In genomic region chr2:236170678-236171212, GRCh38 we compare ENCODE assay signal across 22 cellular contexts. TPM values are rescaled to one million over a fixed set of nuclear protein-coding genes. Genes with fewer than 3 reads are reported as not detected.
DNase-seq lines count a peak whose midpoint lies in the region; ATAC-seq lines count a peak whose summit lies in the region.
"Had no signal": no experiment of that assay in that cellular context is flagged by ENCODE, and none has a peak within 500 bp of the region (broad histone marks: within the 10 kb centered on the region; RNA-seq: fewer than 3 reads in every experiment).

No MANE protein-coding gene starts in this region.

- H3K9ac ChIP-seq in iPS-20b (ENCODE audit: low read depth, low read length) (no peak overlapping the region), skeletal muscle satellite cell (ENCODE audit: low read depth, low read length) (no peak overlapping the region)

- H3K4me1 Mint-ChIP-seq in activated T-cell treated with anti-CD3 and anti-CD28 coated beads, Interleukin-2, amount 50 U/mL, for 72 hours (ENCODE audit: low read depth) = peaks cover 10% of the 10 kb centered on the region

- no peaks in the 10 kb centered on the region for H3K27me3 ChIP-seq in SJCRH30
- H3K27me3 ChIP-seq in iPS-20b (ENCODE audit: insufficient read depth, low read length) = peaks cover 100% of the 10 kb centered on the region
- H3K27me3 ChIP-seq in skeletal muscle satellite cell (ENCODE audit: control insufficient read depth, insufficient read depth, low read length) = peaks cover 89% of the 10 kb centered on the region

- DNase-seq in activated T-cell treated with anti-CD3 and anti-CD28 coated beads, Interleukin-2, amount 50 U/mL, for 72 hours = no peak
- DNase-seq in activated T-cell treated with anti-CD3 and anti-CD28 coated beads, Interleukin-2, amount 50 U/mL, for 48 hours = no peak
- DNase-seq in SJCRH30 = no peak
- no peak for DNase-seq in dedifferentiated amniotic fluid mesenchymal stem cell (ENCODE audit: extremely low spot score)
- DNase-seq in COR-L47 (lab: John Stamatoyannopoulos, UW) = no peak
- DNase-seq in NCI-H2227 treated with DMSO at 0.1 percent for 48 hours (lab: John Stamatoyannopoulos, UW) = no peak
- DNase-seq: activated CD4-positive, alpha-beta T cell treated with anti-CD3 and anti-CD28 coated beads, Interleukin-2, amount 50 U/mL, for 1 hour; brain microvascular endothelial cell; HFFc6; hippocampal formation; naive thymus-derived CD4-positive, alpha-beta T cell; NCI-H187 treated with DMSO at 0.1 percent for 48 hours had no signal

- no peak overlapping the region for H3K4me3 Mint-ChIP-seq in activated T-cell treated with anti-CD3 and anti-CD28 coated beads, Interleukin-2, amount 50 U/mL, for 72 hours
- H3K4me3 Mint-ChIP-seq: dendritic cell treated with granulocyte-macrophage colony-stimulating factor and Interleukin-4, amounts not matched to agents 40 ng/mL and 50 ng/mL, for 4 days; HFFc6; memory B cell had no signal

- peaks cover 0 to 2% of the 10 kb centered on the region in 2 donors for H3K36me3 Mint-ChIP-seq in activated T-cell treated with anti-CD3 and anti-CD28 coated beads, Interleukin-2, amount 50 U/mL, for 72 hours (ENCODE audit: insufficient read depth in 2 of 2)
- H3K36me3 Mint-ChIP-seq: memory B cell had no signal

- H3K4me2 ChIP-seq in skeletal muscle satellite cell (ENCODE audit: low read length) = peak overlapping the region; percentile 44

- ATAC-seq in activated T-cell treated with anti-CD3 and anti-CD28 coated beads, Interleukin-2, amount 50 U/mL, for 72 hours (replicated peaks in 1 of 2) = no peak
- ATAC-seq: activated naive CD4-positive, alpha-beta T cell treated with anti-CD3 and anti-CD28 coated beads, Interleukin-2, amount 50 U/mL, for 72 hours; K562; naive thymus-derived CD4-positive, alpha-beta T cell had no signal

- H3K9me3 Mint-ChIP-seq in activated T-cell treated with anti-CD3 and anti-CD28 coated beads, Interleukin-2, amount 50 U/mL, for 72 hours = no peaks in the 10 kb centered on the region
- H3K9me3 Mint-ChIP-seq: activated naive CD4-positive, alpha-beta T cell treated with anti-CD3 and anti-CD28 coated beads, Interleukin-2, amount 50 U/mL, for 72 hours; dendritic cell treated with granulocyte-macrophage colony-stimulating factor and Interleukin-4, amounts not matched to agents 40 ng/mL and 50 ng/mL, for 4 days; HFFc6; memory B cell had no signal

- H3K27ac ChIP-seq in SJCRH30 (peak overlapping the region; percentile 95), iPS-20b (ENCODE audit: low read length) (no peak overlapping the region)
- H3K27ac ChIP-seq: brain microvascular endothelial cell, C4-2B, HL-60, RWPE1 had no signal

- H3K27me3 Mint-ChIP-seq in activated T-cell treated with anti-CD3 and anti-CD28 coated beads, Interleukin-2, amount 50 U/mL, for 72 hours (ENCODE audit: low read depth) = peaks cover 67% of the 10 kb centered on the region

- H3K36me3 ChIP-seq in SJCRH30 (peaks cover 3% of the 10 kb centered on the region; the same call in 1 of the 2 replicates), iPS-20b (ENCODE audit: insufficient read depth, low read depth, low read length) (no peaks in the 10 kb centered on the region), skeletal muscle satellite cell (ENCODE audit: insufficient read depth, low read length) (no peaks in the 10 kb centered on the region)
- H3K36me3 ChIP-seq: brain microvascular endothelial cell had no signal

- H3K4me1 ChIP-seq in SJCRH30 (peaks cover 22% of the 10 kb centered on the region), iPS-20b (ENCODE audit: insufficient read depth, low read length) (peaks cover 40% of the 10 kb centered on the region), skeletal muscle satellite cell (ENCODE audit: control insufficient read depth, insufficient read depth, low read length) (peaks cover 31% of the 10 kb centered on the region)

- peak overlapping the region; percentile 79 for H3K27ac Mint-ChIP-seq in activated T-cell treated with anti-CD3 and anti-CD28 coated beads, Interleukin-2, amount 50 U/mL, for 72 hours
- H3K27ac Mint-ChIP-seq: dendritic cell treated with granulocyte-macrophage colony-stimulating factor and Interleukin-4, amounts not matched to agents 40 ng/mL and 50 ng/mL, for 4 days; HFFc6; memory B cell had no signal

- H3K9me3 ChIP-seq in SJCRH30 (replicated peaks) (no peaks in the 10 kb centered on the region), iPS-20b (ENCODE audit: insufficient read depth, low read depth, low read length) (no peaks in the 10 kb centered on the region; the same call in 1 of the 2 replicates), skeletal muscle satellite cell (replicated peaks; ENCODE audit: low read length) (no peaks in the 10 kb centered on the region)

- H3K4me3 ChIP-seq in SJCRH30 (peak overlapping the region; percentile 53), iPS-20b (ENCODE audit: low read length) (peak overlapping the region; percentile 39; the same call in 1 of the 2 replicates), skeletal muscle satellite cell (ENCODE audit: low read length) (no peak overlapping the region)
- H3K4me3 ChIP-seq: K562 had no signal

RNA-seq across cellular contexts. Expression of gene GBX2, which starts 2.6 kb away (rescaled TPM):
- total RNA-seq in activated T-cell treated with anti-CD3 and anti-CD28 coated beads, Interleukin-2, amount 50 U/mL, for 72 hours = not detected
- 17.9 and 18.4 TPM in 2 replicates for total RNA-seq in SJCRH30 (2014; rRNA removed; shearing (Covaris generic))
- total RNA-seq in skeletal muscle satellite cell (2012; rRNA removed) = 0.22 and 0.25 TPM in 2 replicates
- total RNA-seq: activated naive CD4-positive, alpha-beta T cell treated with anti-CD3 and anti-CD28 coated beads, Interleukin-2, amount 50 U/mL, for 72 hours; HFFc6; naive thymus-derived CD4-positive, alpha-beta T cell; temporal lobe had no signal

Comparison
In these comparisons a context has a peak if more than half of its experiments do, and no peak if none do; other contexts are left out.
1. RNA of gene GBX2, which starts 2.6 kb away (total RNA-seq): 17.9 to 18.4 TPM in SJCRH30; not detected in activated T-cell treated with anti-CD3 and anti-CD28 coated beads, Interleukin-2, amount 50 U/mL, for 72 hours; every median in the first group is over 10 times any median in the second.